ENCODE assay signal across 8 cellular contexts in genomic region chr1:113811888-113812660, GRCh38. TPM values are rescaled to one million over a fixed set of nuclear protein-coding genes. Genes with fewer than 3 reads are reported as not detected.
DNase-seq lines count a peak whose midpoint lies in the region; ATAC-seq, FAIRE-seq and TF ChIP-seq lines count a peak whose summit lies in the region.

Gene RSBN1 (minus strand): TSS chr1:113812476. CDS start chr1:113812412, 64 bp downstream.

- H3K36me3 ChIP-seq in KOPT-K1 (ENCODE audit: insufficient read depth, low read length) (peaks cover 16% of the 10 kb centered on the region), esophagus muscularis mucosa (no peaks in the 10 kb centered on the region)

- peak within 1 kb of the TSS; percentile 92 for H3K27ac Mint-ChIP-seq in activated T-cell treated with anti-CD3 and anti-CD28 coated beads, Interleukin-2, amount 50 U/mL, for 72 hours

- TF ChIP-seq POLR2A in esophagus muscularis mucosa (IDR thresholded peaks at IDR 0.05; ENCODE audit: low read depth), result peak; percentile 81

- peak; percentile 97 for DNase-seq in DMS79 treated with DMSO at 0.1 percent for 48 hours (lab: John Stamatoyannopoulos, UW)
- DNase-seq in RCC 7860 (ENCODE audit: low spot score), result peak; percentile 98
- peak; percentile 97 to 99 for DNase-seq in activated T-cell treated with anti-CD3 and anti-CD28 coated beads, Interleukin-2, amount 50 U/mL, for 72 hours
- peak; percentile 99 for DNase-seq in esophagus muscularis mucosa (ENCODE audit: extremely low spot score)
- peak; percentile 99 for DNase-seq in myocyte (ENCODE audit: low read depth)
- DNase-seq in stimulated activated CD8-positive, alpha-beta memory T cell treated with anti-CD3 and anti-CD28 coated beads, Interleukin-7, amount 100 ng/mL, for 48 hours (ENCODE audit: extremely low read depth in 1 of 2, low read depth in 1 of 2), result peak; percentile 98

- FAIRE-seq in RCC 7860 (lab: Jason Lieb, UNC), result peak; percentile 91

- peaks cover 38% of the 10 kb centered on the region for H3K4me1 Mint-ChIP-seq in activated T-cell treated with anti-CD3 and anti-CD28 coated beads, Interleukin-2, amount 50 U/mL, for 72 hours (ENCODE audit: low read depth)

- peaks cover 17 to 37% (median 32%) of the 10 kb centered on the region in 4 donors for H3K4me1 ChIP-seq in esophagus muscularis mucosa

- H3K4me3 Mint-ChIP-seq in activated T-cell treated with anti-CD3 and anti-CD28 coated beads, Interleukin-2, amount 50 U/mL, for 72 hours, result peak within 1 kb of the TSS; percentile 94 to 98

- H3K4me3 ChIP-seq in esophagus muscularis mucosa, result peak within 1 kb of the TSS; percentile 85 to 93 (median 91)

- TF ChIP-seq EP300 in esophagus muscularis mucosa (IDR thresholded peaks at IDR 0.05), result no peak

- H3K9me3 Mint-ChIP-seq in activated T-cell treated with anti-CD3 and anti-CD28 coated beads, Interleukin-2, amount 50 U/mL, for 72 hours, result no peaks in the 10 kb centered on the region

- H3K27me3 ChIP-seq in esophagus muscularis mucosa, result no peaks in the 10 kb centered on the region

- peak in 1 of 3 experiments; percentile 31 for TF ChIP-seq CTCF in esophagus muscularis mucosa (IDR thresholded peaks at IDR 0.05)

- peak within 1 kb of the TSS; percentile 98 for H3K27ac ChIP-seq in KOPT-K1 (ENCODE audit: low read depth, low read length, poor library complexity, severe bottlenecking)
- H3K27ac ChIP-seq in esophagus muscularis mucosa (replicated peaks in 1 of 4), result peak within 1 kb of the TSS; percentile 97 to 98 (median 98)

- intact Hi-C loops in esophagus muscularis mucosa (cut with DNase I), result loop anchor here (5.0 kb wide), 1 partner anchor 55 kb away; the partner anchor contains the start of gene PHTF1

- no peaks in the 10 kb centered on the region for H3K9me3 ChIP-seq in KOPT-K1 (ENCODE audit: insufficient read depth, low read length, poor library complexity, severe bottlenecking)
- no peaks in the 10 kb centered on the region for H3K9me3 ChIP-seq in esophagus muscularis mucosa

- WGBS in esophagus muscularis mucosa, result under 1% methylated on average over 42 of the region's 82 CpGs

- peaks cover 9 to 17% of the 10 kb centered on the region in 2 donors for H3K36me3 Mint-ChIP-seq in activated T-cell treated with anti-CD3 and anti-CD28 coated beads, Interleukin-2, amount 50 U/mL, for 72 hours (ENCODE audit: insufficient read depth in 2 of 2)

- no peaks in the 10 kb centered on the region for H3K27me3 Mint-ChIP-seq in activated T-cell treated with anti-CD3 and anti-CD28 coated beads, Interleukin-2, amount 50 U/mL, for 72 hours (ENCODE audit: low read depth)

- ATAC-seq in GM21786 (IDR thresholded peaks at IDR 0.05; ENCODE audit: unreplicated experiment), result peak; percentile 91
- peak; percentile 93 to 95 for ATAC-seq in activated T-cell treated with anti-CD3 and anti-CD28 coated beads, Interleukin-2, amount 50 U/mL, for 72 hours (replicated peaks in 1 of 2)

RNA-seq across cellular contexts. Expression of gene RSBN1, which starts in this region (rescaled TPM):
- 10 to 100 TPM; 18.4 to 23.9 TPM for total RNA-seq in activated T-cell treated with anti-CD3 and anti-CD28 coated beads, Interleukin-2, amount 50 U/mL, for 72 hours
- total RNA-seq in esophagus muscularis mucosa, result 10 to 100 TPM; 15.8 to 24.3 (median 20.1) TPM
- total RNA-seq in myocyte, result 8.5 and 12.4 TPM in 2 replicates
- 4.8 TPM for polyA plus RNA-seq in myocyte (2012)

Comparison
In these comparisons a context has a peak if more than half of its experiments do, and no peak if none do; other contexts are left out.
1. Peak in every context shown above with its lines: DNase-seq, ATAC-seq, H3K4me3 ChIP-seq and H3K27ac ChIP-seq.